ENCODE assay signal across 23 cellular contexts in genomic region chr1:230139741-230140140, GRCh38.
A peak's percentile ranks its signal among the peaks of the same experiment; 100 is the strongest.
DNase-seq lines count a peak whose midpoint lies in the region; ATAC-seq and TF ChIP-seq lines count a peak whose summit lies in the region.
"Had no signal": no experiment of that assay in that cellular context is flagged by ENCODE, and none has a peak within 500 bp of the region (broad histone marks: within the 10 kb centered on the region; RNA-seq: fewer than 3 reads in every experiment).

No MANE protein-coding gene starts in this region.

- DNase-seq in EH (ENCODE audit: low read depth) (peak; percentile 26), RWPE2 (ENCODE audit: low spot score) (no peak), glomerular visceral epithelial cell (ENCODE audit: extremely low spot score) (peak; percentile 68), MCF 10A (ENCODE audit: unreplicated experiment) (no peak), GOT3 (lab: John Stamatoyannopoulos, UW) (no peak), NCI-H1436 (lab: John Stamatoyannopoulos, UW) (no peak)
- DNase-seq: activated CD4-positive, alpha-beta T cell treated with anti-CD3 and anti-CD28 coated beads, Interleukin-2, amount 50 U/mL, for 4 hours; activated CD8-positive, alpha-beta memory T cell treated with anti-CD3 and anti-CD28 coated beads, Interleukin-2, amount 50 U/mL, for 48 hours; DMS79 treated with DMSO at 0.1 percent for 48 hours; MG63; naive thymus-derived CD4-positive, alpha-beta T cell; NCI-H774; PC-9; stimulated activated CD4-positive, alpha-beta T cell treated with anti-CD3 and anti-CD28 coated beads, Interleukin-2, amount 100 ng/mL, for 24 hours; stimulated activated naive CD4-positive, alpha-beta T cell; T-helper 17 cell had no signal

- peak overlapping the region; percentile 70 for H3K9ac ChIP-seq in skeletal muscle satellite cell (ENCODE audit: low read depth, low read length)

- no peak overlapping the region for H3K4me3 Mint-ChIP-seq in MCF 10A (ENCODE audit: unreplicated experiment)
- H3K4me3 Mint-ChIP-seq: naive thymus-derived CD4-positive, alpha-beta T cell; T-helper 17 cell; WTC11 had no signal

- CTCF ChIA-PET in MCF 10A (lab: Yijun Ruan, JAX): interaction anchor here (0.6 to 1.5 kb wide), 2 partner anchors 30 to 424 kb away, joined by 3 to 4 read pairs; no protein-coding TSS in a partner anchor

- POLR2A ChIA-PET in MCF 10A (lab: Yijun Ruan, JAX): interaction anchor here (1.6 kb wide), 1 partner anchor 9 kb away, joined by 6 read pairs; no protein-coding TSS in a partner anchor

- BruUV-seq in MCF 10A (replicated peaks; lab: Mats Ljungman, UMichigan): no TSS peak

- H3K9me3 Mint-ChIP-seq in MCF 10A (ENCODE audit: unreplicated experiment): no peaks in the 10 kb centered on the region
- H3K9me3 Mint-ChIP-seq: naive thymus-derived CD4-positive, alpha-beta T cell; WTC11 had no signal

- H3K36me3 ChIP-seq in RWPE2 (ENCODE audit: low read depth) (no peaks in the 10 kb centered on the region), skeletal muscle satellite cell (ENCODE audit: insufficient read depth, low read length) (no peaks in the 10 kb centered on the region)
- H3K36me3 ChIP-seq: SJCRH30, thoracic aorta had no signal

- no peak overlapping the region for H3K27ac Mint-ChIP-seq in MCF 10A (ENCODE audit: low read depth, unreplicated experiment)
- H3K27ac Mint-ChIP-seq: T-helper 17 cell, WTC11 had no signal

- no peaks in the 10 kb centered on the region for H3K27me3 ChIP-seq in RWPE2 (ENCODE audit: insufficient read depth, poor library complexity, severe bottlenecking)
- H3K27me3 ChIP-seq in skeletal muscle satellite cell (ENCODE audit: control insufficient read depth, insufficient read depth, low read length): no peaks in the 10 kb centered on the region
- H3K27me3 ChIP-seq: dorsolateral prefrontal cortex, hepatocyte, MG63, SJCRH30 had no signal

- peaks cover 7% of the 10 kb centered on the region for H3K4me1 ChIP-seq in RWPE2 (ENCODE audit: insufficient read depth, poor library complexity, severe bottlenecking)
- H3K4me1 ChIP-seq in skeletal muscle satellite cell (ENCODE audit: control insufficient read depth, insufficient read depth, low read length): peaks cover 30% of the 10 kb centered on the region

- H3K36me3 Mint-ChIP-seq in MCF 10A (ENCODE audit: insufficient read depth, unreplicated experiment): peaks cover 24% of the 10 kb centered on the region
- H3K36me3 Mint-ChIP-seq: WTC11 had no signal

- peaks cover 20% of the 10 kb centered on the region for H3K4me1 Mint-ChIP-seq in MCF 10A (ENCODE audit: insufficient read depth, unreplicated experiment)

- H3K9me3 ChIP-seq in RWPE2 (ENCODE audit: severe bottlenecking) (no peaks in the 10 kb centered on the region), skeletal muscle satellite cell (replicated peaks; ENCODE audit: low read length) (no peaks in the 10 kb centered on the region)
- H3K9me3 ChIP-seq: MG63, SJCRH30, thoracic aorta had no signal

- intact Hi-C loops in MCF 10A (cut with micrococcal nuclease): no loop called here

- H3K4me3 ChIP-seq in RWPE2 (ENCODE audit: severe bottlenecking): no peak overlapping the region
- H3K4me3 ChIP-seq in skeletal muscle satellite cell (ENCODE audit: low read length): peak overlapping the region; percentile 30
- H3K4me3 ChIP-seq: hepatocyte, MG63, PC-9, SJCRH30, thoracic aorta had no signal

- no peaks in the 10 kb centered on the region for H3K27me3 Mint-ChIP-seq in MCF 10A (ENCODE audit: insufficient read depth, unreplicated experiment)
- H3K27me3 Mint-ChIP-seq: naive thymus-derived CD4-positive, alpha-beta T cell; T-helper 17 cell had no signal

- TF ChIP-seq CTCF in RWPE2 (IDR thresholded peaks at IDR 0.05; ENCODE audit: poor library complexity, severe bottlenecking) (no peak), MCF 10A (IDR thresholded peaks at IDR 0.05; ENCODE audit: unreplicated experiment) (no peak)

- peak overlapping the region; percentile 64 for H3K27ac ChIP-seq in RWPE2 (ENCODE audit: poor library complexity, severe bottlenecking)
- H3K27ac ChIP-seq: hepatocyte, PC-9, SJCRH30, thoracic aorta had no signal

- ATAC-seq in RWPE2 (ENCODE audit: low read depth): peak; percentile 50; the same call in 1 of the 3 replicates
- ATAC-seq: HCT116; naive thymus-derived CD4-positive, alpha-beta T cell; T-helper 17 cell; WTC11 had no signal

- H3K4me2 ChIP-seq in skeletal muscle satellite cell (ENCODE audit: low read length): peak overlapping the region; percentile 71
- H3K4me2 ChIP-seq: hepatocyte, PC-9 had no signal

Comparison
In these comparisons a context has a peak if more than half of its experiments do, and no peak if none do; other contexts are left out.
1. DNase-seq: peak in EH (single experiment) and glomerular visceral epithelial cell (single experiment); none in RWPE2 (single experiment), MCF 10A (single experiment), GOT3 (single experiment) and NCI-H1436 (single experiment).